In genomic region chr10:88583584-88583957, GRCh38 we compare ENCODE assay signal across 1 cellular context.
TF ChIP-seq lines count a peak whose summit lies in the region.

No MANE protein-coding gene starts in this region.

TF ChIP-seq in GM12878, 131 proteins besides CTCF, POLR2A, EP300 and RAD21:
- no peak for TF ChIP-seq ETV6 (conservative IDR thresholded peaks at IDR 0.05 in 1 of 2, IDR thresholded peaks at IDR 0.05 in 1 of 2; ENCODE audit: borderline replicate concordance in 1 of 2, low read depth in 1 of 2)
- no peak for TF ChIP-seq PAX8 (IDR thresholded peaks at IDR 0.05)
- TF ChIP-seq ESRRA (IDR thresholded peaks at IDR 0.05; ENCODE audit: low read length): no peak
- no peak for TF ChIP-seq WRNIP1 (IDR thresholded peaks at IDR 0.05; ENCODE audit: borderline replicate concordance, low read depth, low read length)
- TF ChIP-seq YY1 (IDR thresholded peaks at IDR 0.05; ENCODE audit: low read depth, low read length): no peak
- no peak for TF ChIP-seq ZBED1 (IDR thresholded peaks at IDR 0.05; ENCODE audit: borderline replicate concordance)
- no peak for TF ChIP-seq NR2C2 (IDR thresholded peaks at IDR 0.05; ENCODE audit: borderline replicate concordance, control insufficient read depth, insufficient read length, low read depth)
- TF ChIP-seq RCOR1 (conservative IDR thresholded peaks at IDR 0.05; ENCODE audit: low read depth, low read length): no peak
- TF ChIP-seq SREBF2 (IDR thresholded peaks at IDR 0.05; ENCODE audit: low read length): no peak
- no peak for TF ChIP-seq GABPA (IDR thresholded peaks at IDR 0.05; ENCODE audit: low read depth)
- no peak for TF ChIP-seq SRF (IDR thresholded peaks at IDR 0.05; ENCODE audit: low read depth in 2 of 2, low read length in 2 of 2)
- no peak for TF ChIP-seq IRF4 (IDR thresholded peaks at IDR 0.05; ENCODE audit: low read depth, low read length)
